In the genomic region with DNA sequence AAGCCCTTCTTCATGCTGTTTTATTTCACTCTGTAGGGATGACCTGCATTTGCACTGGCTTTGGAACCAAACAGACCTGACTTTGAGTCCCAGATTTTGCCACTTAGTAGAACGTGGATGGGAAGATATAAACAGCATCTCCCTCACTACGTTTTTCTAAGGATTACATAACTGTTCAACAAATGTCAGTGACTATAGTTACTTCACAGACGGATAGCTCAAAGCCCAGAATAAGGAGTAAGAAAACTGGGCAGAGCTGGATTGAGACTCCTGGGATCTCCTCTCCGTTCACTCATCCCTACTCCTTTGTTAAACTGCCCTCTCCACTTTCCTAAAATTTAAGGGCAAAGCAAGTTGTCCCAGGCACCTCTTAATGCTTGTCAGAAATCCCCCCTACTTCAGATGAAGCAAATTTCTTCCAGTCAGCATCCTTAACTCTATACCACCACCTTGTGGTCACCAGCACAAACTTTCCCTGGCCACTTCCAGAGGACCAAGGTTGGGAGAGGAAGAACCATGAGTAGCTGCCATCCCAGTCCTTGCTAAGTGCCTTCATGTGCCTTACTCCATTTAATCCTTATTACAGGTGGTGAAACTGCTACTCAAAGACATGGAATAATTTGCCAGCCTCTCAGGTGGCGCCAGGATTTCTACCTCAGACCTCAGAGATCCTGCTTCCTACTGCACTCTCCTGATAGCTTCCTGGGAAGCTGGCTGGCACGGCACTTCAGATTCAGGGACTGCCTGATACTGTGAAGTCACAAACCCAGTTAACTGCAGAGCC, we compare ENCODE assay signal across 8 cellular contexts. TPM values are rescaled to one million over a fixed set of nuclear protein-coding genes. Genes with fewer than 3 reads are reported as not detected.
DNase-seq lines count a peak whose midpoint lies in the region; ATAC-seq and TF ChIP-seq lines count a peak whose summit lies in the region.

No MANE protein-coding gene starts in this region.

- TF ChIP-seq CTCF in brain (conservative IDR thresholded peaks at IDR 0.05), result peak; percentile 81 to 82

- peak overlapping the region; percentile 1 to 68 (median 57) for H3K27ac Mint-ChIP-seq in brain

- CTCF ChIA-PET in HEK293T (lab: Yijun Ruan, JAX), result interaction anchor here (0.6 to 4.4 kb wide), 24 partner anchors 8 to 325 kb away, joined by 3 to 115 read pairs (median 4); a partner anchor contains a TSS

- H3K36me3 Mint-ChIP-seq in brain, result peaks cover 15% of the 10 kb centered on the region

- H3K27me3 Mint-ChIP-seq in brain, result peaks cover 6% of the 10 kb centered on the region

- POLR2A ChIA-PET in HEK293T (lab: Yijun Ruan, JAX), result interaction anchor here (0.6 to 3.2 kb wide), 8 partner anchors 11 to 614 kb away, joined by 3 to 31 read pairs (median 6); a partner anchor contains a TSS

- DNase-seq in DMS153 treated with DMSO at 0.1 percent for 48 hours (lab: John Stamatoyannopoulos, UW; ENCODE audit: unreplicated experiment) (peak; percentile 1), HEK293T (ENCODE audit: extremely low spot score) (peak; percentile 69), NCI-H82 (lab: John Stamatoyannopoulos, UW) (peak; percentile 81), hippocampal formation (lab: John Stamatoyannopoulos, UW) (peak; percentile 19 to 81), sciatic nerve (ENCODE audit: low spot score) (no peak)

- H3K4me3 Mint-ChIP-seq in brain, result peak overlapping the region in 1 of 5 experiments; percentile 3

- peak; percentile 89 for ATAC-seq in sciatic nerve
- no peak for ATAC-seq in HG03159 (IDR thresholded peaks at IDR 0.05; ENCODE audit: unreplicated experiment)
- ATAC-seq in HG02798 (IDR thresholded peaks at IDR 0.05; ENCODE audit: poor library complexity, unreplicated experiment), result no peak

- intact Hi-C loops in sciatic nerve (cut with DNase I), result loop anchor here (5.0 kb wide), 1 partner anchor 56 kb away; no protein-coding TSS in a partner anchor

- H3K4me1 Mint-ChIP-seq in brain, result peaks cover 20% of the 10 kb centered on the region

- H3K9me3 Mint-ChIP-seq in brain, result no peaks in the 10 kb centered on the region

TF ChIP-seq in HEK293T, 16 proteins besides CTCF, POLR2A, EP300 and RAD21:
- TF ChIP-seq SUZ12 (IDR thresholded peaks at IDR 0.05) (no peak), SP1 (IDR thresholded peaks at IDR 0.05) (no peak), FOXM1 (IDR thresholded peaks at IDR 0.05; ENCODE audit: borderline replicate concordance) (no peak), ELF4 (IDR thresholded peaks at IDR 0.05) (no peak), LEF1 (IDR thresholded peaks at IDR 0.05; ENCODE audit: borderline replicate concordance) (no peak), ZNF384 (IDR thresholded peaks at IDR 0.05) (no peak), L3MBTL2 (conservative IDR thresholded peaks at IDR 0.05) (no peak), FOXK2 (IDR thresholded peaks at IDR 0.05) (no peak), NFRKB (IDR thresholded peaks at IDR 0.05) (no peak), FOXA1 (IDR thresholded peaks at IDR 0.05) (no peak), ARNT (IDR thresholded peaks at IDR 0.05) (no peak), BHLHE40 (IDR thresholded peaks at IDR 0.05; ENCODE audit: borderline replicate concordance) (no peak), CTBP1 (IDR thresholded peaks at IDR 0.05; ENCODE audit: borderline replicate concordance) (no peak)

RNA-seq across cellular contexts. Expression of a gene that starts 38.4 kb away (rescaled TPM):
- polyA plus RNA-seq in brain (ENCODE audit: insufficient read depth, low read depth, low replicate concordance), result 6.8 TPM
- total RNA-seq in sciatic nerve, result 137 TPM

RNA-seq across cellular contexts. Expression of a gene that starts 39.4 kb away (rescaled TPM):
- polyA plus RNA-seq in brain (ENCODE audit: insufficient read depth, low read depth, low replicate concordance), result 27.4 TPM
- total RNA-seq in sciatic nerve, result 74.2 TPM
